ENCODE assay signal across 2 cellular contexts in the genomic region with DNA sequence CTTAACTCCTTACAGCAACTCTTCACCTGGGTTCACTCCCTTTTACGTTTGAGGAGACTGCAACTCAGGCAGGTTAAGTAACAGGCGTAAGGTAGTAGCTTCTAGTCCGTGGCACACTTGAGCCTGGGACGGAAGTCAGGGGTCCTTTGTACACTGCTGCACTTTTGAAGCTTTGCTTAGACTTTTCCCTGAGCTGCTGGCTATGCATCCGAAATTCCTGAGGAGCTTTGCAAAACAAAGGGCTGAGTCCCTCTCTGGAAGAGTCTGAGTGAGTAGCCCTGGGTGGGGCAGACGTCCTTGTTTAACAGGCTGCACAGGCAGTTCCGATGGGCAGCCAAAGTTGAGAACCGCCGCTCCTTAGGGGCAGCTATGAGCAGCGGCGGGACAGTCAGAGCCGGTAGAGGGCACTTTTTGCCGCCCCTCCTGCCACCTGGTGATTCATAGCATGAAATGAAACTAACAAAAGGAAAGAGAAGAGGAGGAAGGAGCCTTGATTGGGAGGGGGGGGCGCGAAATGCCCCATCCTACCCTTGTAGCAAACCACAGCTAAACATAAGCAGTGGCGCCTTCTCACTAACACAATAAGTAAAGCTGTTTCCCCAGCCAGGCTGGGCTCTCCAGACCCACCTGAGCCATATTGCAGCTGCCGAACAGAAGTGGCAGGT.
A peak's percentile ranks its signal among the peaks of the same experiment; 100 is the strongest.
TF ChIP-seq lines count a peak whose summit lies in the region.

No MANE protein-coding gene starts in this region.

TF ChIP-seq in HEK293, 187 proteins besides CTCF, POLR2A, EP300 and RAD21 (continues in another document):
- TF ChIP-seq ZNF341 (tag by site-specific recombination; IDR thresholded peaks at IDR 0.05; ENCODE audit: low read depth) (peak; percentile 34; the same call in 1 of the 2 replicates), SP2 (tag by site-specific recombination; IDR thresholded peaks at IDR 0.05) (peak; percentile 20; the same call in 1 of the 2 replicates), ZNF600 (tag by site-specific recombination; IDR thresholded peaks at IDR 0.05) (peak; percentile 17; the same call in 1 of the 2 replicates), ZNF560 (tag by site-specific recombination; IDR thresholded peaks at IDR 0.05; ENCODE audit: borderline replicate concordance) (no peak), ZNF610 (tag by site-specific recombination; IDR thresholded peaks at IDR 0.05; ENCODE audit: borderline replicate concordance) (peak; percentile 63; the same call in 1 of the 2 replicates), ZNF335 (tag by site-specific recombination; conservative IDR thresholded peaks at IDR 0.05) (peak; percentile 99), ZNF747 (tag by site-specific recombination; IDR thresholded peaks at IDR 0.05) (no peak), ZNF112 (tag by site-specific recombination; IDR thresholded peaks at IDR 0.05) (no peak), ZEB2 (tag by site-specific recombination; IDR thresholded peaks at IDR 0.05) (0 out of 2 replicates have a peak, but pooled peaks have one; percentile 35), ZXDB (tag by site-specific recombination; IDR thresholded peaks at IDR 0.05) (0 out of 2 replicates have a peak, but pooled peaks have one; percentile 25), SCRT2 (tag by site-specific recombination; IDR thresholded peaks at IDR 0.05) (peak; percentile 69), ZNF585B (tag by site-specific recombination; IDR thresholded peaks at IDR 0.05) (no peak)
- TF ChIP-seq, protein P1, sequence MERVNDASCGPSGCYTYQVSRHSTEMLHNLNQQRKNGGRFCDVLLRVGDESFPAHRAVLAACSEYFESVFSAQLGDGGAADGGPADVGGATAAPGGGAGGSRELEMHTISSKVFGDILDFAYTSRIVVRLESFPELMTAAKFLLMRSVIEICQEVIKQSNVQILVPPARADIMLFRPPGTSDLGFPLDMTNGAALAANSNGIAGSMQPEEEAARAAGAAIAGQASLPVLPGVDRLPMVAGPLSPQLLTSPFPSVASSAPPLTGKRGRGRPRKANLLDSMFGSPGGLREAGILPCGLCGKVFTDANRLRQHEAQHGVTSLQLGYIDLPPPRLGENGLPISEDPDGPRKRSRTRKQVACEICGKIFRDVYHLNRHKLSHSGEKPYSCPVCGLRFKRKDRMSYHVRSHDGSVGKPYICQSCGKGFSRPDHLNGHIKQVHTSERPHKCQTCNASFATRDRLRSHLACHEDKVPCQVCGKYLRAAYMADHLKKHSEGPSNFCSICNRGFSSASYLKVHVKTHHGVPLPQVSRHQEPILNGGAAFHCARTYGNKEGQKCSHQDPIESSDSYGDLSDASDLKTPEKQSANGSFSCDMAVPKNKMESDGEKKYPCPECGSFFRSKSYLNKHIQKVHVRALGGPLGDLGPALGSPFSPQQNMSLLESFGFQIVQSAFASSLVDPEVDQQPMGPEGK (tag by site-specific recombination; IDR thresholded peaks at IDR 0.05), result peak; percentile 59
- TF ChIP-seq, protein P2, sequence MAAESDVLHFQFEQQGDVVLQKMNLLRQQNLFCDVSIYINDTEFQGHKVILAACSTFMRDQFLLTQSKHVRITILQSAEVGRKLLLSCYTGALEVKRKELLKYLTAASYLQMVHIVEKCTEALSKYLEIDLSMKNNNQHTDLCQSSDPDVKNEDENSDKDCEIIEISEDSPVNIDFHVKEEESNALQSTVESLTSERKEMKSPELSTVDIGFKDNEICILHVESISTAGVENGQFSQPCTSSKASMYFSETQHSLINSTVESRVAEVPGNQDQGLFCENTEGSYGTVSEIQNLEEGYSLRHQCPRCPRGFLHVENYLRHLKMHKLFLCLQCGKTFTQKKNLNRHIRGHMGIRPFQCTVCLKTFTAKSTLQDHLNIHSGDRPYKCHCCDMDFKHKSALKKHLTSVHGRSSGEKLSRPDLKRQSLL (tag by site-specific recombination; IDR thresholded peaks at IDR 0.05), result no peak
- TF ChIP-seq, protein P3, sequence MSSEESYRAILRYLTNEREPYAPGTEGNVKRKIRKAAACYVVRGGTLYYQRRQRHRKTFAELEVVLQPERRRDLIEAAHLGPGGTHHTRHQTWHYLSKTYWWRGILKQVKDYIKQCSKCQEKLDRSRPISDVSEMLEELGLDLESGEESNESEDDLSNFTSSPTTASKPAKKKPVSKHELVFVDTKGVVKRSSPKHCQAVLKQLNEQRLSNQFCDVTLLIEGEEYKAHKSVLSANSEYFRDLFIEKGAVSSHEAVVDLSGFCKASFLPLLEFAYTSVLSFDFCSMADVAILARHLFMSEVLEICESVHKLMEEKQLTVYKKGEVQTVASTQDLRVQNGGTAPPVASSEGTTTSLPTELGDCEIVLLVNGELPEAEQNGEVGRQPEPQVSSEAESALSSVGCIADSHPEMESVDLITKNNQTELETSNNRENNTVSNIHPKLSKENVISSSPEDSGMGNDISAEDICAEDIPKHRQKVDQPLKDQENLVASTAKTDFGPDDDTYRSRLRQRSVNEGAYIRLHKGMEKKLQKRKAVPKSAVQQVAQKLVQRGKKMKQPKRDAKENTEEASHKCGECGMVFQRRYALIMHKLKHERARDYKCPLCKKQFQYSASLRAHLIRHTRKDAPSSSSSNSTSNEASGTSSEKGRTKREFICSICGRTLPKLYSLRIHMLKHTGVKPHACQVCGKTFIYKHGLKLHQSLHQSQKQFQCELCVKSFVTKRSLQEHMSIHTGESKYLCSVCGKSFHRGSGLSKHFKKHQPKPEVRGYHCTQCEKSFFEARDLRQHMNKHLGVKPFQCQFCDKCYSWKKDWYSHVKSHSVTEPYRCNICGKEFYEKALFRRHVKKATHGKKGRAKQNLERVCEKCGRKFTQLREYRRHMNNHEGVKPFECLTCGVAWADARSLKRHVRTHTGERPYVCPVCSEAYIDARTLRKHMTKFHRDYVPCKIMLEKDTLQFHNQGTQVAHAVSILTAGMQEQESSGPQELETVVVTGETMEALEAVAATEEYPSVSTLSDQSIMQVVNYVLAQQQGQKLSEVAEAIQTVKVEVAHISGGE (tag by site-specific recombination; conservative IDR thresholded peaks at IDR 0.05; ENCODE audit: low read depth), result peak; percentile 48; the same call in 1 of the 2 replicates

TF ChIP-seq in endothelial cell of umbilical vein, 7 proteins besides CTCF, POLR2A, EP300 and RAD21:
- TF ChIP-seq, protein P4, sequence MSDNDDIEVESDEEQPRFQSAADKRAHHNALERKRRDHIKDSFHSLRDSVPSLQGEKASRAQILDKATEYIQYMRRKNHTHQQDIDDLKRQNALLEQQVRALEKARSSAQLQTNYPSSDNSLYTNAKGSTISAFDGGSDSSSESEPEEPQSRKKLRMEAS (IDR thresholded peaks at IDR 0.05; ENCODE audit: insufficient read depth, insufficient read length), result no peak
- TF ChIP-seq POLR2AphosphoS5 (IDR thresholded peaks at IDR 0.05; ENCODE audit: insufficient read depth, low read depth, low read length) (no peak), JUN (IDR thresholded peaks at IDR 0.05; ENCODE audit: borderline replicate concordance, insufficient read depth, insufficient read length, low read depth) (peak; percentile 9), MYC (IDR thresholded peaks at IDR 0.05; ENCODE audit: low read depth, low read length) (no peak), EZH2 (IDR thresholded peaks at IDR 0.05; ENCODE audit: borderline replicate concordance, low read depth, low read length, severe bottlenecking) (no peak), FOS (IDR thresholded peaks at IDR 0.05; ENCODE audit: borderline replicate concordance, insufficient read depth, low read length) (peak; percentile 72), GATA2 (IDR thresholded peaks at IDR 0.05; ENCODE audit: insufficient read depth, insufficient read length, low read depth, low read length) (no peak)
